ENCODE assay signal across 25 cellular contexts in the genomic region with DNA sequence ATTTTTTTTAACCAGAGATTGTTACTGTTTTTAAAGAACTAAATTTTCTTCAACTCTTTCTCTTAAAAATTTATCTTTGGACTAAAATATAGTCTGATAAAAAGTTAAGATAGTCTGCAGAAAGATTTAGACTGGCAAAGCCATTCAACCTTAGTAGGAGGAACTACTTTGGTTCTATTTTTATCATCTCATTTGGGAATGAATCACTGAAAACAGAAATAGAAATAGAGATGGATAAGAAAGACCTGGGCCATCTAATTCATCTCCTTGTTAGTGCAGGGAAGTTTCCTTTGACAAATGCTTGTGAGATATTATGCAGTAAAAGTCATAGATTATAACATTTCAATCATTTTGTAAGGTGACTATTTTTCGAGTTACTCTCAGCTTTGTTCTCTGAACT.
"Had no signal": no experiment of that assay in that cellular context is flagged by ENCODE, and none has a peak within 500 bp of the region (broad histone marks: within the 10 kb centered on the region; RNA-seq: fewer than 3 reads in every experiment).

No MANE protein-coding gene starts in this region.

- H3K9me3 ChIP-seq: SJCRH30 had no signal

- H3K36me3 Mint-ChIP-seq: activated naive CD4-positive, alpha-beta T cell treated with anti-CD3 and anti-CD28 coated beads, Interleukin-2, amount 10 ng/mL, durations not matched to agents 7 days and 5 days; activated naive CD8-positive, alpha-beta T cell treated with anti-CD3 and anti-CD28 coated beads for 36 hours had no signal

- H3K4me1 Mint-ChIP-seq: activated naive CD4-positive, alpha-beta T cell treated with anti-CD3 and anti-CD28 coated beads, Interleukin-2, amount 10 ng/mL, durations not matched to agents 7 days and 5 days; activated naive CD8-positive, alpha-beta T cell treated with anti-CD3 and anti-CD28 coated beads for 36 hours had no signal

- H3K9me3 Mint-ChIP-seq: activated naive CD4-positive, alpha-beta T cell treated with anti-CD3 and anti-CD28 coated beads, Interleukin-2, amount 10 ng/mL, durations not matched to agents 7 days and 5 days; activated T-helper 2 cell treated with anti-CD3 and anti-CD28 coated beads, Interferon-gamma antibody, Interleukin-2, Interleukin-4, amounts not matched to agents 10 μg/mL and 5 μg/mL and 100 μg/mL, durations not matched to agents 14 hours and 24 hours and 36 hours had no signal

- H3K4me3 ChIP-seq: K562, SJCRH30 had no signal

- H3K27me3 ChIP-seq: SJCRH30 had no signal

- H3K27ac ChIP-seq: RWPE1, SJCRH30 had no signal

- FAIRE-seq: K562 had no signal

- H3K27me3 Mint-ChIP-seq: activated CD8-positive, alpha-beta T cell treated with anti-CD3 and anti-CD28 coated beads for 36 hours; activated naive CD4-positive, alpha-beta T cell treated with anti-CD3 and anti-CD28 coated beads, Interleukin-2, amount 10 ng/mL, durations not matched to agents 7 days and 5 days; activated naive CD8-positive, alpha-beta T cell treated with anti-CD3 and anti-CD28 coated beads for 36 hours had no signal

- DNase-seq: activated CD4-positive, alpha-beta T cell treated with anti-CD3 and anti-CD28 coated beads for 4 hours; activated CD8-positive, alpha-beta memory T cell treated with anti-CD3 and anti-CD28 coated beads, Interleukin-2, amount 50 U/mL, for 4 hours; activated CD8-positive, alpha-beta T cell treated with anti-CD3 and anti-CD28 coated beads for 36 hours; activated gamma-delta T cell treated with Interleukin-2 at 50 U/mL for 16 hours; activated naive CD4-positive, alpha-beta T cell treated with anti-CD3 and anti-CD28 coated beads, Interleukin-2, amount 10 ng/mL, durations not matched to agents 7 days and 5 days; activated naive CD8-positive, alpha-beta T cell treated with anti-CD3 and anti-CD28 coated beads for 36 hours; activated T-cell treated with anti-CD3 and anti-CD28 coated beads, Interleukin-2, amount 50 U/mL, for 72 hours; Karpas-422; MM.1S; NCI-H1105; NCI-H1436 treated with DMSO at 0.1 percent for 48 hours; NCI-H187; NCI-H2081; NCI-H510A treated with DMSO at 0.1 percent for 48 hours; NCI-H69; NK-92 treated with Interleukin-12 subunit alpha and Interleukin-12 subunit beta, amount 100 ng/mL, for 24 hours; OCI-M1; Right ventricle myocardium superior; SJCRH30 had no signal

- H3K4me3 Mint-ChIP-seq: activated CD8-positive, alpha-beta T cell treated with anti-CD3 and anti-CD28 coated beads for 36 hours; activated naive CD4-positive, alpha-beta T cell treated with anti-CD3 and anti-CD28 coated beads, Interleukin-2, amount 10 ng/mL, durations not matched to agents 7 days and 5 days; activated naive CD8-positive, alpha-beta T cell treated with anti-CD3 and anti-CD28 coated beads for 36 hours; activated T-cell treated with anti-CD3 and anti-CD28 coated beads, Interleukin-2, amount 50 U/mL, for 72 hours; T-helper 1 cell treated with Interleukin-12 subunit alpha and Interleukin-12 subunit beta and Interleukin-4 antibody, amounts not matched to agents 30 μg/mL and 1 μg/mL, for 36 hours had no signal

- H3K27ac Mint-ChIP-seq: activated CD8-positive, alpha-beta T cell treated with anti-CD3 and anti-CD28 coated beads for 36 hours; activated naive CD4-positive, alpha-beta T cell treated with anti-CD3 and anti-CD28 coated beads, Interleukin-2, amount 10 ng/mL, durations not matched to agents 7 days and 5 days; activated naive CD8-positive, alpha-beta T cell treated with anti-CD3 and anti-CD28 coated beads for 36 hours; activated T-cell treated with anti-CD3 and anti-CD28 coated beads, Interleukin-2, amount 50 U/mL, for 72 hours; activated T-helper 2 cell treated with anti-CD3 and anti-CD28 coated beads, Interferon-gamma antibody, Interleukin-2, Interleukin-4, amounts not matched to agents 10 μg/mL and 5 μg/mL and 100 μg/mL, durations not matched to agents 14 hours and 24 hours and 36 hours; T-helper 1 cell treated with Interleukin-12 subunit alpha and Interleukin-12 subunit beta and Interleukin-4 antibody, amounts not matched to agents 30 μg/mL and 1 μg/mL, for 36 hours had no signal

- ATAC-seq: activated CD4-positive, CD25-positive, alpha-beta regulatory T cell treated with anti-CD3 and anti-CD28 coated beads, Interleukin-2, amount 50 U/mL, for 24 hours; activated CD8-positive, alpha-beta T cell treated with anti-CD3 and anti-CD28 coated beads for 36 hours; activated T-cell treated with anti-CD3 and anti-CD28 coated beads, Interleukin-2, amount 50 U/mL, for 72 hours; K562; Panc1 had no signal
